7 cellular contexts compared by ENCODE assay signal in the genomic region with DNA sequence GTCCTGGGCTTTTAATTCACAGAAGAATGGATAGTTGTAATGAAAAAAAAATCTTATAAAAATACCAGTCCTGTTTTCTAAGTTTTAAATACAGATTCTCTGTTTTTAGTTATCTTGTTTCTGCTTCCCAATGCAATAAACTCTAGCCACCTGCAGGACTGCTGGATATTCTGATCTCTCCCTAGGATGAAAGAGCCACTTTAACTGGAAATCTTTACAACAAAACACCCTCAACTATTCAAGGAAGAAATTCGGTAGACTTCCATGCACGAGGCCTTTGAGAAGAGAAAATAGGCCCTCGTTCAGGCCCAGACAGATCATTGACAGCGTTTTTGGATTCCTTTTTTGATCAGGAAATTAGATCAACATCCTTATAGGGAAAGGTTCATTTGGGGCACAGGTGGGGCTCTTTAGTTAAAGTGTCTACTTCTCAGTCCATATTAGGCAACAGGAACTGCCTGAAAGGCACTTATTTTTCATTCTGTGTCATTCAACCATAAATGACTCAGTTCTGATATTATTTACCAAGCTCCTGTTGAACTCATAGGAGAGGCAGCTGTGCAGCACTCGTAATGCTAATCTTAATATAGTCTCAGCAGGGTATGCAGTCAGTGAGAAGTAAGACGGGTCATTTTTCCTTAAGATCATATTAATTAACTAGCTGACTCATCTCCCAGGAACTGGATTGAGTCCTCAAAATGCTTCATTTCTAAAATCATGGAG.
DNase-seq lines count a peak whose midpoint lies in the region; ATAC-seq and TF ChIP-seq lines count a peak whose summit lies in the region.

No MANE protein-coding gene starts in this region.

- TF ChIP-seq EP300 in esophagus muscularis mucosa (IDR thresholded peaks at IDR 0.05) = no peak

- ATAC-seq in GM21447 (IDR thresholded peaks at IDR 0.05; ENCODE audit: unreplicated experiment) = peak; percentile 91

- H3K27ac ChIP-seq in SJCRH30 (peak overlapping the region; percentile 75), esophagus muscularis mucosa (replicated peaks in 1 of 4) (peak overlapping the region; percentile 67 to 82 (median 78)), skeletal muscle tissue (ENCODE audit: low read depth, low read length) (peak overlapping the region; percentile 64)

- no peak for TF ChIP-seq POLR2A in esophagus muscularis mucosa (IDR thresholded peaks at IDR 0.05; ENCODE audit: low read depth)

- WGBS in esophagus muscularis mucosa = 37% methylated on average over 6 of the region's 6 CpGs

- peaks cover 49% of the 10 kb centered on the region for H3K4me1 ChIP-seq in SJCRH30
- H3K4me1 ChIP-seq in esophagus muscularis mucosa = peaks cover 15 to 33% (median 22%) of the 10 kb centered on the region in 4 donors
- peaks cover 4 to 17% (median 16%) of the 10 kb centered on the region in 3 donors for H3K4me1 ChIP-seq in skeletal muscle tissue (ENCODE audit: control insufficient read depth in 3 of 3, insufficient read depth in 3 of 3, low read length in 3 of 3)

- TF ChIP-seq CTCF in GM12864 (IDR thresholded peaks at IDR 0.05; ENCODE audit: low read depth, low read length, missing control alignments) (no peak), esophagus muscularis mucosa (IDR thresholded peaks at IDR 0.05) (no peak)

- H3K4me3 ChIP-seq in GM12864 (ENCODE audit: low read depth, low read length) = no peak overlapping the region; the same call in 1 of the 2 replicates
- H3K4me3 ChIP-seq in SJCRH30 = no peak overlapping the region
- no peak overlapping the region for H3K4me3 ChIP-seq in esophagus muscularis mucosa
- no peak overlapping the region for H3K4me3 ChIP-seq in skeletal muscle tissue (ENCODE audit: low read length in 3 of 3)
- no peak overlapping the region for H3K4me3 ChIP-seq in H7 (ENCODE audit: insufficient read depth, low read depth, low read length)

- H3K9ac ChIP-seq in skeletal muscle tissue (ENCODE audit: low read depth in 1 of 3, low read length in 3 of 3) = peak overlapping the region in 2 of 3 donors; percentile 12 to 54

- DNase-seq in GM12864 (ENCODE audit: low read depth) = peak; percentile 68
- peak; percentile 91 for DNase-seq in HT-29 (ENCODE audit: low spot score)
- peak; percentile 51 to 80 for DNase-seq in SJCRH30
- no peak for DNase-seq in esophagus muscularis mucosa (ENCODE audit: extremely low spot score)
- DNase-seq in H7 = no peak

- H3K9me3 ChIP-seq in SJCRH30 (replicated peaks) (no peaks in the 10 kb centered on the region), esophagus muscularis mucosa (no peaks in the 10 kb centered on the region), skeletal muscle tissue (ENCODE audit: control insufficient read depth in 3 of 3, low read length in 3 of 3) (no peaks in the 10 kb centered on the region)

- no peaks in the 10 kb centered on the region for H3K36me3 ChIP-seq in SJCRH30
- H3K36me3 ChIP-seq in esophagus muscularis mucosa = no peaks in the 10 kb centered on the region
- H3K36me3 ChIP-seq in skeletal muscle tissue (ENCODE audit: control insufficient read depth in 3 of 3, insufficient read depth in 3 of 3, low read length in 3 of 3) = no peaks in the 10 kb centered on the region
- no peaks in the 10 kb centered on the region for H3K36me3 ChIP-seq in H7 (replicated peaks; ENCODE audit: control insufficient read depth, insufficient read depth, low read length)

- intact Hi-C loops in esophagus muscularis mucosa (cut with DNase I) = no loop called here

- H3K27me3 ChIP-seq in SJCRH30 (no peaks in the 10 kb centered on the region), esophagus muscularis mucosa (no peaks in the 10 kb centered on the region), skeletal muscle tissue (ENCODE audit: control insufficient read depth in 3 of 3, insufficient read depth in 3 of 3, low read length in 3 of 3) (no peaks in the 10 kb centered on the region), H7 (ENCODE audit: control insufficient read depth, insufficient read depth, low read length) (no peaks in the 10 kb centered on the region)

Comparison
In these comparisons a context has a peak if more than half of its experiments do, and no peak if none do; other contexts are left out.
1. DNase-seq: peak in GM12864 (single experiment), HT-29 (single experiment) and SJCRH30 (2 of 2); none in esophagus muscularis mucosa (single experiment) and H7 (single experiment).
2. Peak in every context shown above with its lines, with median percentiles within 50 percentile points of each other: H3K27ac ChIP-seq.